Comparison of ENCODE assay signal across 8 cellular contexts in the genomic region with DNA sequence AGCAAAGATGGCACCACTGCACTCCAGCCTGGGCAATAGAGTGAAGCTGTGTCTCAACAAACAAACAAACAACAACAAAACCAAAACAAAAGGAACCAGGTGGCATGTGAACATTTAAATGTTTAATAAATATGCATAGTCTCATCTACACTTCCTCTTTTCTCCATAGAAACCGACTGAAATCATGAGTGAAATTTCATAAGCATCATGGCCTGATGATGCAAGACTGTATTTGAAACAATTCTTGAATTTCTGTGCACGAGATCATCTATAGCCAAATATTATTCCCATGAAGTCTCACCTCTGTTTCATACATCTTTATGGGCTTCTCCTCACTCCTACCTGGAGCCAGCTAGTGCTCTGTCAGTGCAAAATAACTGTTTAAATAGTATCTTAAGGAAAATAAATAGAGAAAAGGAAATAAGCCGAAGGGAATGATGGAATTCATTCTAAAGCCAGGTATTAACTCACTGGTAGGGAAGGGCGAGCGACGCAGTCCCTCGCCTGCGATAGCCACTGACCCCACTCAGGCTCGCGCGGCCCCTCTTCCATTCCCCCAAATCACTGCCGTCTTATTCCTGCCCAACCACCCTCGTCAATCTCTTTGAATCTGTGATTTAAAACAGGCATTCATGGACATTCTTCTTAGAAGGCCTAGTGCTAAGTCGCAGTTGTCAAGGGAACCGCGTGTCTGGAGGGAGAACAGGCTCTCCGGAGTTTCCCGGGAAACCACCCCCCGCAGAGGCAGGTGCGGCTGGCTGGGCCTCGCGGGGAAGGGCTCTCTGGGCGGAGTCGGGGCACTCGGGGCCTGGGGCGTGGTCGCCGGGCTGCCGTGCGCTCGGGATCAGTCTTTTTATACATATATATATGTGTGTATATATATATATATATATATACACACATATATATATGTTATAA. TPM values are rescaled to one million over a fixed set of nuclear protein-coding genes. Genes with fewer than 3 reads are reported as not detected.
DNase-seq lines count a peak whose midpoint lies in the region; ATAC-seq and TF ChIP-seq lines count a peak whose summit lies in the region.

No MANE protein-coding gene starts in this region.

- no peaks in the 10 kb centered on the region; the same call in 1 of the 2 replicates for H4K20me1 ChIP-seq in OCI-LY3 (ENCODE audit: insufficient read depth, low read length)

- no peak for TF ChIP-seq RAD21 in Ishikawa (IDR thresholded peaks at IDR 0.05; ENCODE audit: low read depth)

- CTCF ChIA-PET in GM10248 (lab: Yijun Ruan, JAX), result interaction anchor here (1.0 kb wide), 2 partner anchors 9 to 68 kb away, joined by 3 read pairs; no protein-coding TSS in a partner anchor

- ATAC-seq in lung (ENCODE audit: insufficient read depth, low FRiP score), result no peak
- no peak for ATAC-seq in stimulated activated naive CD8-positive, alpha-beta T cell treated with anti-CD3 and anti-CD28 coated beads, Interleukin-15, Interleukin-2, amounts not matched to agents 100 U/mL and 50 U/mL, for 24 hours

- H3K9me3 ChIP-seq in OCI-LY3 (ENCODE audit: insufficient read depth, low read length) (no peaks in the 10 kb centered on the region), lung (ENCODE audit: control insufficient read depth in 2 of 2, insufficient read depth in 1 of 2, low read length in 1 of 2) (no peaks in the 10 kb centered on the region), tibial nerve (no peaks in the 10 kb centered on the region)

- peak overlapping the region; percentile 88 for H3K9ac ChIP-seq in OCI-LY3 (ENCODE audit: low read length)

- peak overlapping the region; percentile 92 for H3K4me2 ChIP-seq in OCI-LY3 (ENCODE audit: low read length)

- H3K27me3 ChIP-seq in OCI-LY3 (ENCODE audit: low read depth, low read length) (no peaks in the 10 kb centered on the region), lung (ENCODE audit: control insufficient read depth, insufficient read depth) (no peaks in the 10 kb centered on the region), tibial nerve (peaks cover 0 to 7% of the 10 kb centered on the region in 2 donors)

- peaks cover 29% of the 10 kb centered on the region for H3K79me2 ChIP-seq in OCI-LY3 (ENCODE audit: low read length)

- DNase-seq in GM10248 (ENCODE audit: extremely low spot score), result peak; percentile 45
- peak; percentile 72 for DNase-seq in cerebellum (ENCODE audit: low spot score)
- peak; percentile 88 for DNase-seq in lung (ENCODE audit: low spot score)
- DNase-seq in stimulated activated naive CD8-positive, alpha-beta T cell treated with anti-CD3 and anti-CD28 coated beads, Interleukin-15, Interleukin-2, amounts not matched to agents 100 U/mL and 50 U/mL, for 24 hours, result peak; percentile 65
- DNase-seq in coronary artery (ENCODE audit: low spot score), result no peak
- DNase-seq in tibial nerve (ENCODE audit: low spot score in 2 of 2), result no peak

- H3K27ac ChIP-seq in OCI-LY3 (ENCODE audit: low read length) (peak overlapping the region; percentile 90), lung (ENCODE audit: low read depth in 1 of 2, low read length in 1 of 2) (no peak overlapping the region), coronary artery (no peak overlapping the region), tibial nerve (peak overlapping the region in 1 of 4 donors; percentile 79)

- POLR2A ChIA-PET in GM10248 (lab: Yijun Ruan, JAX), result no interaction called here

- peak; percentile 29; the same call in 1 of the 2 replicates for TF ChIP-seq EP300 in Ishikawa (IDR thresholded peaks at IDR 0.05; ENCODE audit: borderline replicate concordance)
- no peak for TF ChIP-seq EP300 in tibial nerve (IDR thresholded peaks at IDR 0.05)

- peak overlapping the region; percentile 79 for H3K4me3 ChIP-seq in OCI-LY3 (ENCODE audit: low read length)
- no peak overlapping the region for H3K4me3 ChIP-seq in lung
- H3K4me3 ChIP-seq in coronary artery, result no peak overlapping the region
- peak overlapping the region in 2 of 4 donors; percentile 54 to 56 for H3K4me3 ChIP-seq in tibial nerve

- H3K36me3 ChIP-seq in OCI-LY3 (replicated peaks; ENCODE audit: low read depth, low read length) (no peaks in the 10 kb centered on the region), lung (ENCODE audit: control insufficient read depth in 2 of 2, insufficient read depth in 2 of 2, low read length in 2 of 2) (no peaks in the 10 kb centered on the region), tibial nerve (no peaks in the 10 kb centered on the region)

- 17 to 23% methylated on average over 31 of the region's 31 CpGs for WGBS in lung, 2 donors
- WGBS in tibial nerve, 2 donors, result 29% methylated on average over 31 of the region's 31 CpGs

- H3K4me1 ChIP-seq in OCI-LY3 (ENCODE audit: low read length) (peaks cover 44% of the 10 kb centered on the region), lung (ENCODE audit: control insufficient read depth in 2 of 2, insufficient read depth in 2 of 2, low read length in 2 of 2) (peaks cover 3 to 6% of the 10 kb centered on the region in 2 donors), tibial nerve (peaks cover 0 to 22% (median 7%) of the 10 kb centered on the region in 4 donors)

- TF ChIP-seq POLR2A in tibial nerve (IDR thresholded peaks at IDR 0.05), result no peak

- H2AFZ ChIP-seq in OCI-LY3 (ENCODE audit: low read depth, low read length), result peak overlapping the region; percentile 25; the same call in 1 of the 2 replicates

- TF ChIP-seq CTCF in GM10248 (IDR thresholded peaks at IDR 0.05; ENCODE audit: control extremely low read depth, extremely low read depth, low read depth, missing control alignments), result no peak
- no peak for TF ChIP-seq CTCF in OCI-LY3 (IDR thresholded peaks at IDR 0.05; ENCODE audit: low read depth, low read length)
- TF ChIP-seq CTCF in lung (IDR thresholded peaks at IDR 0.05; ENCODE audit: control extremely low read depth, extremely low read depth), result no peak
- no peak for TF ChIP-seq CTCF in coronary artery (IDR thresholded peaks at IDR 0.05)
- no peak for TF ChIP-seq CTCF in tibial nerve (IDR thresholded peaks at IDR 0.05)

TF ChIP-seq in Ishikawa, 13 proteins besides CTCF, POLR2A, EP300 and RAD21:
- TF ChIP-seq CEBPB (IDR thresholded peaks at IDR 0.05), result peak; percentile 66; the same call in 1 of the 2 replicates
- TF ChIP-seq, protein P1, sequence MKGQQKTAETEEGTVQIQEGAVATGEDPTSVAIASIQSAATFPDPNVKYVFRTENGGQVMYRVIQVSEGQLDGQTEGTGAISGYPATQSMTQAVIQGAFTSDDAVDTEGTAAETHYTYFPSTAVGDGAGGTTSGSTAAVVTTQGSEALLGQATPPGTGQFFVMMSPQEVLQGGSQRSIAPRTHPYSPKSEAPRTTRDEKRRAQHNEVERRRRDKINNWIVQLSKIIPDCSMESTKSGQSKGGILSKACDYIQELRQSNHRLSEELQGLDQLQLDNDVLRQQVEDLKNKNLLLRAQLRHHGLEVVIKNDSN (IDR thresholded peaks at IDR 0.05), result no peak
- no peak for TF ChIP-seq CREB1 (IDR thresholded peaks at IDR 0.05; ENCODE audit: low read depth)
- no peak; the same call in 1 of the 2 replicates for TF ChIP-seq TCF12 (IDR thresholded peaks at IDR 0.05; ENCODE audit: low read depth)
- no peak for TF ChIP-seq TAF1 (IDR thresholded peaks at IDR 0.05; ENCODE audit: low read depth)
- TF ChIP-seq YY1 (IDR thresholded peaks at IDR 0.05; ENCODE audit: low read depth), result no peak
- peak; percentile 49; the same call in 1 of the 2 replicates for TF ChIP-seq TEAD4 (IDR thresholded peaks at IDR 0.05)
- no peak for TF ChIP-seq NFIC (IDR thresholded peaks at IDR 0.05)
- TF ChIP-seq EGR1 (IDR thresholded peaks at IDR 0.05), result no peak
- TF ChIP-seq ZBTB7A (IDR thresholded peaks at IDR 0.05; ENCODE audit: low read depth), result no peak
- TF ChIP-seq REST (IDR thresholded peaks at IDR 0.05; ENCODE audit: low read depth), result no peak
- TF ChIP-seq FOXM1 (IDR thresholded peaks at IDR 0.05; ENCODE audit: borderline replicate concordance, low read depth), result 0 out of 2 replicates have a peak, but pooled peaks have one; percentile 20
- TF ChIP-seq, protein P2, sequence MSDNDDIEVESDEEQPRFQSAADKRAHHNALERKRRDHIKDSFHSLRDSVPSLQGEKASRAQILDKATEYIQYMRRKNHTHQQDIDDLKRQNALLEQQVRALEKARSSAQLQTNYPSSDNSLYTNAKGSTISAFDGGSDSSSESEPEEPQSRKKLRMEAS (IDR thresholded peaks at IDR 0.05), result peak; percentile 80
TF ChIP-seq in Ishikawa: peak in this region for 4.

RNA-seq across cellular contexts. Expression of gene TRIM2, which starts 52.4 kb away (rescaled TPM):
- total RNA-seq in cerebellum (440 TPM), lung (10 to 100 TPM; 65.0 to 74.0 TPM), tibial nerve (10 to 100 TPM; 25.7 to 55.9 (median 42.5) TPM)
- 10 to 100 TPM in 1 of 2 donors, 1 to 10 TPM in 1; 9.1 to 11.2 TPM for polyA plus RNA-seq in lung

Comparison
In these comparisons a context has a peak if more than half of its experiments do, and no peak if none do; other contexts are left out.
1. DNase-seq: peak in GM10248 (single experiment), cerebellum (single experiment), lung (single experiment) and stimulated activated naive CD8-positive, alpha-beta T cell treated with anti-CD3 and anti-CD28 coated beads, Interleukin-15, Interleukin-2, amounts not matched to agents 100 U/mL and 50 U/mL, for 24 hours (single experiment); none in coronary artery (single experiment) and tibial nerve (0 of 2).